16 cellular contexts compared by ENCODE assay signal in genomic region chr13:26053418-26053980, GRCh38. TPM values are rescaled to one million over a fixed set of nuclear protein-coding genes. Genes with fewer than 3 reads are reported as not detected.
DNase-seq lines count a peak whose midpoint lies in the region; ATAC-seq and TF ChIP-seq lines count a peak whose summit lies in the region.
"Had no signal": no experiment of that assay in that cellular context is flagged by ENCODE, and none has a peak within 500 bp of the region (broad histone marks: within the 10 kb centered on the region; RNA-seq: fewer than 3 reads in every experiment).

No MANE protein-coding gene starts in this region.

- H3K4me3 ChIP-seq in BLaER1, result no peak overlapping the region
- no peak overlapping the region for H3K4me3 ChIP-seq in Caco-2 (ENCODE audit: low read depth, low read length)
- no peak overlapping the region for H3K4me3 ChIP-seq in lower leg skin (ENCODE audit: low read depth, poor library complexity, severe bottlenecking)
- no peak overlapping the region for H3K4me3 ChIP-seq in lower lobe of right lung

- CTCF ChIA-PET in CD4-positive, alpha-beta T cell (lab: Charles Lee), result interaction anchor here (1.2 kb wide), 1 partner anchor 11 kb away, joined by 3 read pairs; no protein-coding TSS in a partner anchor
- CTCF ChIA-PET in activated CD8-positive, alpha-beta T cell treated with anti-CD3 and anti-CD28 coated beads for 36 hours (lab: Charles Lee), result interaction anchor here (0.6 kb wide), 1 partner anchor 115 kb away, joined by 4 read pairs; no protein-coding TSS in a partner anchor
- CTCF ChIA-PET in Caco-2 (lab: Charles Lee), result no interaction called here

- intact Hi-C loops in CD4-positive, alpha-beta T cell (cut with DNase I, micrococcal nuclease), result no loop called here
- intact Hi-C loops in activated CD8-positive, alpha-beta T cell treated with anti-CD3 and anti-CD28 coated beads for 36 hours (cut with micrococcal nuclease), result no loop called here
- intact Hi-C loops in Caco-2 (cut with micrococcal nuclease; ENCODE audit: unreplicated experiment), result no loop called here
- intact Hi-C loops in lower leg skin (cut with DNase I; ENCODE audit: low total_unique reads), result no loop called here
- intact Hi-C loops in lower lobe of right lung (cut with DNase I), result no loop called here

- 0 out of 2 replicates have a peak overlapping the region, but pooled peaks have one; percentile 78 for H3K4me2 ChIP-seq in BLaER1

- no peak for TF ChIP-seq CTCF in CD4-positive, alpha-beta T cell (IDR thresholded peaks at IDR 0.05)
- TF ChIP-seq CTCF in activated CD8-positive, alpha-beta T cell treated with anti-CD3 and anti-CD28 coated beads for 36 hours (IDR thresholded peaks at IDR 0.05), result no peak
- TF ChIP-seq CTCF in neural crest cell (conservative IDR thresholded peaks at IDR 0.05), result no peak
- no peak for TF ChIP-seq CTCF in Caco-2 (IDR thresholded peaks at IDR 0.05; ENCODE audit: insufficient read depth in 1 of 2, low read depth in 1 of 2, low read length in 1 of 2, severe bottlenecking in 1 of 2, unreplicated experiment in 1 of 2)
- no peak for TF ChIP-seq CTCF in lower leg skin (IDR thresholded peaks at IDR 0.05)
- no peak for TF ChIP-seq CTCF in lower lobe of right lung (IDR thresholded peaks at IDR 0.05)

- no TSS peak for BruUV-seq in Caco-2 (replicated peaks; lab: Mats Ljungman, UMichigan)

- peaks cover 44% of the 10 kb centered on the region for H3K27me3 Mint-ChIP-seq in CD4-positive, alpha-beta T cell
- H3K27me3 Mint-ChIP-seq in activated CD8-positive, alpha-beta T cell treated with anti-CD3 and anti-CD28 coated beads for 36 hours, result peaks cover 25% of the 10 kb centered on the region
- H3K27me3 Mint-ChIP-seq in neural crest cell (ENCODE audit: low read depth) (peaks cover 59% of the 10 kb centered on the region), Caco-2 (ENCODE audit: insufficient read depth, unreplicated experiment) (peaks cover 2% of the 10 kb centered on the region)

- no peaks in the 10 kb centered on the region for H3K36me3 ChIP-seq in BLaER1
- no peaks in the 10 kb centered on the region for H3K36me3 ChIP-seq in Caco-2 (ENCODE audit: control insufficient read depth, insufficient read depth, low read length)
- no peaks in the 10 kb centered on the region for H3K36me3 ChIP-seq in lower lobe of right lung

- peak overlapping the region; percentile 17 for H3K4me3 Mint-ChIP-seq in CD4-positive, alpha-beta T cell
- H3K4me3 Mint-ChIP-seq in activated CD8-positive, alpha-beta T cell treated with anti-CD3 and anti-CD28 coated beads for 36 hours, result no peak overlapping the region
- H3K4me3 Mint-ChIP-seq in neural crest cell, result peak overlapping the region; percentile 6
- no peak overlapping the region for H3K4me3 Mint-ChIP-seq in Caco-2 (ENCODE audit: unreplicated experiment)

- WGBS in lower leg skin, 2 donors, result 86 to 90% methylated on average over 6 of the region's 6 CpGs

- peaks cover 24% of the 10 kb centered on the region for H3K9me3 ChIP-seq in BLaER1
- no peaks in the 10 kb centered on the region for H3K9me3 ChIP-seq in CD4-positive, alpha-beta T cell (ENCODE audit: control insufficient read depth, low read length)
- H3K9me3 ChIP-seq in Caco-2, result no peaks in the 10 kb centered on the region
- H3K9me3 ChIP-seq in lower lobe of right lung, result no peaks in the 10 kb centered on the region

- DNase-seq in CD4-positive, alpha-beta T cell, result no peak
- no peak for DNase-seq in activated CD8-positive, alpha-beta T cell treated with anti-CD3 and anti-CD28 coated beads for 36 hours
- DNase-seq in neural crest cell (ENCODE audit: low read depth, low spot score), result no peak
- no peak for DNase-seq in Caco-2
- no peak for DNase-seq in lower leg skin (ENCODE audit: low spot score in 2 of 2)
- no peak for DNase-seq in lower lobe of right lung
- DNase-seq: ACHN, DMS79 treated with DMSO at 0.1 percent for 48 hours, Kasumi-1, NCI-H1417, NCI-H187 treated with DMSO at 0.1 percent for 48 hours, NCI-H2227 treated with DMSO at 0.1 percent for 48 hours, NCI-H524, SHP77 had no signal

- no peak overlapping the region for H3K27ac ChIP-seq in BLaER1
- no peak overlapping the region for H3K27ac ChIP-seq in CD4-positive, alpha-beta T cell (ENCODE audit: low read depth, low read length)
- no peak overlapping the region for H3K27ac ChIP-seq in lower lobe of right lung
- H3K27ac ChIP-seq: C4-2B had no signal

- H3K4me1 Mint-ChIP-seq in CD4-positive, alpha-beta T cell (ENCODE audit: low read depth), result peaks cover 18% of the 10 kb centered on the region
- H3K4me1 Mint-ChIP-seq in activated CD8-positive, alpha-beta T cell treated with anti-CD3 and anti-CD28 coated beads for 36 hours (ENCODE audit: low read depth), result peaks cover 25% of the 10 kb centered on the region
- peaks cover 15% of the 10 kb centered on the region for H3K4me1 Mint-ChIP-seq in neural crest cell
- H3K4me1 Mint-ChIP-seq in Caco-2 (ENCODE audit: low read depth, unreplicated experiment), result no peaks in the 10 kb centered on the region

- H3K9ac ChIP-seq in BLaER1, result no peak overlapping the region

- peaks cover 32% of the 10 kb centered on the region for H3K4me1 ChIP-seq in BLaER1
- no peaks in the 10 kb centered on the region for H3K4me1 ChIP-seq in Caco-2
- H3K4me1 ChIP-seq in lower lobe of right lung, result peaks cover 9% of the 10 kb centered on the region

- ATAC-seq in CD4-positive, alpha-beta T cell (ENCODE audit: poor library complexity), result no peak
- peak; percentile 60 for ATAC-seq in activated CD8-positive, alpha-beta T cell treated with anti-CD3 and anti-CD28 coated beads for 36 hours
- ATAC-seq in lower lobe of right lung, result no peak

- peaks cover 25% of the 10 kb centered on the region for H4K20me1 ChIP-seq in BLaER1

- H3K9me3 Mint-ChIP-seq in CD4-positive, alpha-beta T cell, result no peaks in the 10 kb centered on the region
- no peaks in the 10 kb centered on the region for H3K9me3 Mint-ChIP-seq in activated CD8-positive, alpha-beta T cell treated with anti-CD3 and anti-CD28 coated beads for 36 hours
- H3K9me3 Mint-ChIP-seq in neural crest cell (no peaks in the 10 kb centered on the region), Caco-2 (ENCODE audit: unreplicated experiment) (no peaks in the 10 kb centered on the region)

- H3K27ac Mint-ChIP-seq in CD4-positive, alpha-beta T cell, result no peak overlapping the region
- no peak overlapping the region for H3K27ac Mint-ChIP-seq in activated CD8-positive, alpha-beta T cell treated with anti-CD3 and anti-CD28 coated beads for 36 hours
- H3K27ac Mint-ChIP-seq in neural crest cell (ENCODE audit: unreplicated experiment), result no peak overlapping the region
- H3K27ac Mint-ChIP-seq in Caco-2 (ENCODE audit: unreplicated experiment), result no peak overlapping the region

- no peaks in the 10 kb centered on the region for H3K36me3 Mint-ChIP-seq in CD4-positive, alpha-beta T cell (ENCODE audit: low read depth)
- H3K36me3 Mint-ChIP-seq in activated CD8-positive, alpha-beta T cell treated with anti-CD3 and anti-CD28 coated beads for 36 hours (ENCODE audit: low read depth), result no peaks in the 10 kb centered on the region
- H3K36me3 Mint-ChIP-seq in neural crest cell (ENCODE audit: low read depth), result no peaks in the 10 kb centered on the region
- no peaks in the 10 kb centered on the region for H3K36me3 Mint-ChIP-seq in Caco-2 (ENCODE audit: insufficient read depth, unreplicated experiment)

- POLR2A ChIA-PET in CD4-positive, alpha-beta T cell (lab: Charles Lee), result no interaction called here
- POLR2A ChIA-PET in activated CD8-positive, alpha-beta T cell treated with anti-CD3 and anti-CD28 coated beads for 36 hours (lab: Charles Lee), result no interaction called here
- POLR2A ChIA-PET in Caco-2 (lab: Charles Lee), result no interaction called here

- no peak for TF ChIP-seq POLR2A in lower leg skin (IDR thresholded peaks at IDR 0.05)

- peaks cover 29% of the 10 kb centered on the region for H3K27me3 ChIP-seq in BLaER1
- H3K27me3 ChIP-seq in CD4-positive, alpha-beta T cell (ENCODE audit: control insufficient read depth, insufficient read depth, low read length), result peaks cover 31% of the 10 kb centered on the region
- no peaks in the 10 kb centered on the region for H3K27me3 ChIP-seq in Caco-2 (replicated peaks; ENCODE audit: control insufficient read depth, insufficient read depth, low read length)
- H3K27me3 ChIP-seq in lower lobe of right lung (ENCODE audit: low read depth), result peaks cover 35% of the 10 kb centered on the region

RNA-seq across cellular contexts. Expression of gene SHISA2, which starts 1.7 kb away (rescaled TPM):
- under 1 TPM; 0.52 to 0.92 TPM for total RNA-seq in CD4-positive, alpha-beta T cell
- total RNA-seq in activated CD8-positive, alpha-beta T cell treated with anti-CD3 and anti-CD28 coated beads for 36 hours, result under 1 TPM in 1 of 2 experiments, not detected in 1; 0.13 TPM
- total RNA-seq in neural crest cell (1.3 and 1.7 TPM in 2 replicates), Caco-2 (2022) (not detected in 2 replicates), lower leg skin (1 to 10 TPM in 2 of 4 donors, under 1 TPM in 2; 0.19 to 5.8 (median 0.99) TPM), lower lobe of right lung (19.0 TPM)

Comparison
In these comparisons a context has a peak if more than half of its experiments do, and no peak if none do; other contexts are left out.
1. H3K4me3 Mint-ChIP-seq: peak in CD4-positive, alpha-beta T cell (single experiment) and neural crest cell (single experiment); none in activated CD8-positive, alpha-beta T cell treated with anti-CD3 and anti-CD28 coated beads for 36 hours (single experiment) and Caco-2 (single experiment).